Comparison of ENCODE assay signal across 4 cellular contexts in genomic region chr17:18746551-18746950, GRCh38. TPM values are rescaled to one million over a fixed set of nuclear protein-coding genes. Genes with fewer than 3 reads are reported as not detected.
"Had no signal": no experiment of that assay in that cellular context is flagged by ENCODE, and none has a peak within 500 bp of the region (broad histone marks: within the 10 kb centered on the region; RNA-seq: fewer than 3 reads in every experiment).

No MANE protein-coding gene starts in this region.

RNA-seq across cellular contexts. Expression of gene FBXW10, which starts 2.7 kb away (rescaled TPM):
- total RNA-seq: LHCN-M2, OCI-LY7, Right ventricle myocardium inferior, SK-MEL-5 had no signal
